In genomic region chr22:23179381-23180294, GRCh38 we compare ENCODE assay signal across 1 cellular context.
TF ChIP-seq lines count a peak whose summit lies in the region.

No MANE protein-coding gene starts in this region.

TF ChIP-seq in IMR-90, 13 proteins besides CTCF, POLR2A, EP300 and RAD21 (continued from another document):
- no peak for TF ChIP-seq CEBPB (IDR thresholded peaks at IDR 0.05; ENCODE audit: low read depth, low read length)
- no peak for TF ChIP-seq MXI1 (IDR thresholded peaks at IDR 0.05; ENCODE audit: borderline replicate concordance, low read depth, low read length)
TF ChIP-seq in IMR-90: peak in this region for 0.
